Comparison of ENCODE assay signal across 15 cellular contexts in genomic region chr1:41724248-41724647, GRCh38.
"Had no signal": no experiment of that assay in that cellular context is flagged by ENCODE, and none has a peak within 500 bp of the region (broad histone marks: within the 10 kb centered on the region; RNA-seq: fewer than 3 reads in every experiment).

No MANE protein-coding gene starts in this region.

- H3K36me3 ChIP-seq: right lobe of liver had no signal

- DNase-seq: activated CD4-positive, alpha-beta T cell treated with anti-CD3 and anti-CD28 coated beads for 1 hour; activated CD8-positive, alpha-beta memory T cell treated with anti-CD3 and anti-CD28 coated beads, Interleukin-2, amount 50 U/mL, for 4 hours; activated CD8-positive, alpha-beta T cell treated with anti-CD3 and anti-CD28 coated beads for 36 hours; activated naive CD8-positive, alpha-beta T cell treated with anti-CD3 and anti-CD28 coated beads, Interleukin-2, amount 10 ng/mL, durations not matched to agents 7 days and 5 days; activated T-cell treated with anti-CD3 and anti-CD28 coated beads, Interleukin-2, amount 50 U/mL, for 72 hours; anterior cingulate cortex; effector CD4-positive, alpha-beta T cell; mammary epithelial cell; naive thymus-derived CD4-positive, alpha-beta T cell; nucleus accumbens; right lobe of liver; stimulated activated CD4-positive, alpha-beta T cell treated with anti-CD3 and anti-CD28 coated beads, Interleukin-1b, Interleukin-23, amount 100 ng/mL, for 48 hours; stimulated activated naive CD4-positive, alpha-beta T cell treated with Interleukin-2 at 50 U/mL for 16 hours; SW 1271; trophoblast cell had no signal

- H3K4me3 ChIP-seq: right lobe of liver had no signal

- H3K9me3 ChIP-seq: right lobe of liver had no signal

- H3K27me3 ChIP-seq: right lobe of liver had no signal

- H3K4me1 ChIP-seq: right lobe of liver had no signal

- H3K27ac ChIP-seq: right lobe of liver had no signal

- ATAC-seq: activated CD8-positive, alpha-beta T cell treated with anti-CD3 and anti-CD28 coated beads for 36 hours; activated T-cell treated with anti-CD3 and anti-CD28 coated beads, Interleukin-2, amount 50 U/mL, for 72 hours; naive thymus-derived CD4-positive, alpha-beta T cell; right lobe of liver had no signal
